9 cellular contexts compared by ENCODE assay signal in genomic region chr4:147793973-147794690, GRCh38.
DNase-seq lines count a peak whose midpoint lies in the region; ATAC-seq and TF ChIP-seq lines count a peak whose summit lies in the region.
"Had no signal": no experiment of that assay in that cellular context is flagged by ENCODE, and none has a peak within 500 bp of the region (broad histone marks: within the 10 kb centered on the region; RNA-seq: fewer than 3 reads in every experiment).

No MANE protein-coding gene starts in this region.

- no peak for TF ChIP-seq POLR2A in heart left ventricle (IDR thresholded peaks at IDR 0.05)
- no peak for TF ChIP-seq POLR2A in thyroid gland (IDR thresholded peaks at IDR 0.05)
- TF ChIP-seq POLR2A in testis (IDR thresholded peaks at IDR 0.05), result no peak

- H3K9ac ChIP-seq in subcutaneous abdominal adipose tissue (ENCODE audit: low read length in 5 of 5), result no peak overlapping the region

- H3K9me3 Mint-ChIP-seq in chondrocyte (ENCODE audit: low read depth), result no peaks in the 10 kb centered on the region

- DNase-seq in heart left ventricle (no peak), Right ventricle myocardium superior (no peak), chondrocyte (ENCODE audit: low spot score) (no peak), thyroid gland (no peak), NCI-H82 (lab: John Stamatoyannopoulos, UW) (no peak), testis (no peak)
- DNase-seq: kidney had no signal

- H3K27me3 Mint-ChIP-seq in chondrocyte (ENCODE audit: low read depth), result no peaks in the 10 kb centered on the region

- TF ChIP-seq CTCF in heart left ventricle (IDR thresholded peaks at IDR 0.05) (no peak), chondrocyte (IDR thresholded peaks at IDR 0.05) (no peak), thyroid gland (IDR thresholded peaks at IDR 0.05) (no peak), testis (IDR thresholded peaks at IDR 0.05) (no peak)

- 48 to 58% (median 55%) methylated on average over 4 of the region's 4 CpGs for WGBS in heart left ventricle, 4 donors
- 49 to 54% methylated on average over 4 of the region's 4 CpGs for whole genome bisulfite sequencing in thyroid gland, 2 donors
- WGBS in testis, 2 donors, result 65 to 67% methylated on average over 4 of the region's 4 CpGs

- ATAC-seq in heart left ventricle (no peak), Right ventricle myocardium superior (ENCODE audit: poor library complexity) (no peak), HG03108 (IDR thresholded peaks at IDR 0.05; ENCODE audit: unreplicated experiment) (peak; percentile 32)

- no peaks in the 10 kb centered on the region for H3K9me3 ChIP-seq in heart left ventricle
- H3K9me3 ChIP-seq in subcutaneous abdominal adipose tissue (ENCODE audit: control insufficient read depth in 5 of 5, low read length in 5 of 5), result no peaks in the 10 kb centered on the region
- no peaks in the 10 kb centered on the region for H3K9me3 ChIP-seq in thyroid gland
- H3K9me3 ChIP-seq in testis, result no peaks in the 10 kb centered on the region

- H3K4me3 Mint-ChIP-seq in chondrocyte (ENCODE audit: unreplicated experiment), result no peak overlapping the region

- intact Hi-C loops in heart left ventricle (cut with DNase I) (loop anchor here in 1 of 10 donors (5.0 to 10.0 kb wide), 2 partner anchors 61 to 62 kb away; partner anchors contain the start of gene ARHGAP10), Right ventricle myocardium superior (cut with DNase I) (no loop called here), thyroid gland (cut with DNase I) (no loop called here), testis (cut with DNase I; ENCODE audit: low total_unique reads) (no loop called here)

- H3K4me1 ChIP-seq in heart left ventricle (peaks cover 3 to 55% (median 41%) of the 10 kb centered on the region in 12 donors), subcutaneous abdominal adipose tissue (ENCODE audit: control insufficient read depth in 5 of 5, insufficient read depth in 5 of 5, low read length in 5 of 5) (peaks cover 3 to 24% (median 17%) of the 10 kb centered on the region in 5 donors), thyroid gland (peaks cover 9 to 38% of the 10 kb centered on the region in 2 donors), testis (peaks cover 14% of the 10 kb centered on the region)

- H3K27ac ChIP-seq in heart left ventricle, result peak overlapping the region in 10 of 12 donors; percentile 1 to 64 (median 48)
- peak overlapping the region; percentile 32 for H3K27ac ChIP-seq in subcutaneous abdominal adipose tissue (ENCODE audit: low read depth, low read length)
- peak overlapping the region in 1 of 3 donors; percentile 10 for H3K27ac ChIP-seq in thyroid gland
- no peak overlapping the region for H3K27ac ChIP-seq in testis

- H3K27me3 ChIP-seq in heart left ventricle, result no peaks in the 10 kb centered on the region
- no peaks in the 10 kb centered on the region for H3K27me3 ChIP-seq in subcutaneous abdominal adipose tissue (ENCODE audit: control insufficient read depth in 5 of 5, insufficient read depth in 4 of 5, low read length in 5 of 5)
- H3K27me3 ChIP-seq in thyroid gland, result no peaks in the 10 kb centered on the region
- H3K27me3 ChIP-seq in testis, result no peaks in the 10 kb centered on the region

- peaks cover 6% of the 10 kb centered on the region for H3K36me3 Mint-ChIP-seq in chondrocyte (ENCODE audit: low read depth)

- peak overlapping the region; percentile 89 for H3K27ac Mint-ChIP-seq in chondrocyte (ENCODE audit: unreplicated experiment)

- H3K36me3 ChIP-seq in heart left ventricle (no peaks in the 10 kb centered on the region), subcutaneous abdominal adipose tissue (ENCODE audit: control insufficient read depth in 5 of 5, insufficient read depth in 5 of 5, low read length in 5 of 5) (no peaks in the 10 kb centered on the region), thyroid gland (no peaks in the 10 kb centered on the region), testis (ENCODE audit: low read depth, missing control alignments) (no peaks in the 10 kb centered on the region)

- no peak overlapping the region for H3K4me3 ChIP-seq in heart left ventricle
- H3K4me3 ChIP-seq in subcutaneous abdominal adipose tissue (ENCODE audit: low read depth in 1 of 5, low read length in 5 of 5), result no peak overlapping the region
- H3K4me3 ChIP-seq in thyroid gland (replicated peaks in 1 of 3), result no peak overlapping the region
- H3K4me3 ChIP-seq in testis, result no peak overlapping the region

- H3K4me1 Mint-ChIP-seq in chondrocyte (ENCODE audit: low read depth), result peaks cover 76% of the 10 kb centered on the region

Comparison
In these comparisons a context has a peak if more than half of its experiments do, and no peak if none do; other contexts are left out.
1. H3K27ac ChIP-seq: peak in heart left ventricle (10 of 12) and subcutaneous abdominal adipose tissue (single experiment); none in testis (0 of 2).